In the genomic region with DNA sequence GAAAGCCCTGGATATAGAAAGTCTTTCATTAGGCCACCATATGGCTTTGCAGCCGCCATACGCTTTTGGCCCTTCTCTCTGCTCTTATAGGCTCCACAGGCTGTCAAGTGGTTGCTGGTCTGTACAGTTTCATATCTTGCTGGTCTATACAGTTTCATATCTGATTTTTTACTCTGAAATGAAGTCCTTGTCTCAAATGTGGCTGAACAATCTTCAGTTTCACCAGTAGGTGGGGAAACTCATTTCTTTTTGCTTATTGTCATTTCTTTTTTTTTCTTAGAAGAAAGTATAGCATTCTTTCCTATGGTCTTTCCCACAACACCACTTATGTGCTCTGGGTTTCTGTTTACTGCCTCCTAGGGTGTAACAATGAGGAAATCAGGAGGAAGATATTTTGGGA, we compare ENCODE assay signal across 12 cellular contexts.
DNase-seq lines count a peak whose midpoint lies in the region; ATAC-seq and TF ChIP-seq lines count a peak whose summit lies in the region.
"Had no signal": no experiment of that assay in that cellular context is flagged by ENCODE, and none has a peak within 500 bp of the region (broad histone marks: within the 10 kb centered on the region; RNA-seq: fewer than 3 reads in every experiment).

No MANE protein-coding gene starts in this region.

- DNase-seq in OCI-M1 (lab: John Stamatoyannopoulos, UW) (peak; percentile 45), iris pigment epithelial cell (ENCODE audit: low read depth) (peak; percentile 2), middle frontal gyrus (ENCODE audit: extremely low spot score, low spot score) (no peak), HCEC 1CT (no peak)
- no peak for DNase-seq in stimulated activated naive CD4-positive, alpha-beta T cell (lab: John Stamatoyannopoulos, UW)
- no peak for DNase-seq in natural killer cell treated with Interleukin-12 subunit alpha and Interleukin-12 subunit beta and Interleukin-15 and Interleukin-18, amount 100 ng/mL, for 72 hours (ENCODE audit: low spot score)
- DNase-seq: activated naive CD4-positive, alpha-beta T cell; esophagus squamous epithelium; mucosa of descending colon; NCI-H1048 had no signal

- no peak overlapping the region for H3K27ac Mint-ChIP-seq in natural killer cell treated with Interleukin-12 subunit alpha and Interleukin-12 subunit beta and Interleukin-15 and Interleukin-18, amount 100 ng/mL, for 72 hours

- H3K9me3 Mint-ChIP-seq in natural killer cell treated with Interleukin-12 subunit alpha and Interleukin-12 subunit beta and Interleukin-15 and Interleukin-18, amount 100 ng/mL, for 72 hours, result peaks cover 7% of the 10 kb centered on the region

- no peak for TF ChIP-seq POLR2A in GM18505 (IDR thresholded peaks at IDR 0.05; ENCODE audit: borderline replicate concordance, extremely low read depth, insufficient read depth, insufficient read length)

- H3K4me3 Mint-ChIP-seq in natural killer cell treated with Interleukin-12 subunit alpha and Interleukin-12 subunit beta and Interleukin-15 and Interleukin-18, amount 100 ng/mL, for 72 hours, result no peak overlapping the region

- H3K36me3 Mint-ChIP-seq in natural killer cell treated with Interleukin-12 subunit alpha and Interleukin-12 subunit beta and Interleukin-15 and Interleukin-18, amount 100 ng/mL, for 72 hours, result no peaks in the 10 kb centered on the region

- H3K27me3 Mint-ChIP-seq in natural killer cell treated with Interleukin-12 subunit alpha and Interleukin-12 subunit beta and Interleukin-15 and Interleukin-18, amount 100 ng/mL, for 72 hours, result no peaks in the 10 kb centered on the region

- ATAC-seq in GM18505 (IDR thresholded peaks at IDR 0.05; ENCODE audit: unreplicated experiment), result peak; percentile 58
- peak; percentile 42 for ATAC-seq in HG03060 (IDR thresholded peaks at IDR 0.05; ENCODE audit: low read depth, unreplicated experiment)
- no peak for ATAC-seq in natural killer cell treated with Interleukin-12 subunit alpha and Interleukin-12 subunit beta and Interleukin-15 and Interleukin-18, amount 100 ng/mL, for 72 hours
- ATAC-seq: mucosa of descending colon had no signal

- no peaks in the 10 kb centered on the region for H3K4me1 Mint-ChIP-seq in natural killer cell treated with Interleukin-12 subunit alpha and Interleukin-12 subunit beta and Interleukin-15 and Interleukin-18, amount 100 ng/mL, for 72 hours (ENCODE audit: low read depth in 2 of 2)

Comparison
In these comparisons a context has a peak if more than half of its experiments do, and no peak if none do; other contexts are left out.
1. ATAC-seq: peak in GM18505 (single experiment) and HG03060 (single experiment); none in natural killer cell treated with Interleukin-12 subunit alpha and Interleukin-12 subunit beta and Interleukin-15 and Interleukin-18, amount 100 ng/mL, for 72 hours (0 of 2).
2. DNase-seq: peak in OCI-M1 (single experiment) and iris pigment epithelial cell (single experiment); none in middle frontal gyrus (single experiment), stimulated activated naive CD4-positive, alpha-beta T cell (0 of 6), HCEC 1CT (single experiment) and natural killer cell treated with Interleukin-12 subunit alpha and Interleukin-12 subunit beta and Interleukin-15 and Interleukin-18, amount 100 ng/mL, for 72 hours (single experiment).